13 cellular contexts compared by ENCODE assay signal in the genomic region with DNA sequence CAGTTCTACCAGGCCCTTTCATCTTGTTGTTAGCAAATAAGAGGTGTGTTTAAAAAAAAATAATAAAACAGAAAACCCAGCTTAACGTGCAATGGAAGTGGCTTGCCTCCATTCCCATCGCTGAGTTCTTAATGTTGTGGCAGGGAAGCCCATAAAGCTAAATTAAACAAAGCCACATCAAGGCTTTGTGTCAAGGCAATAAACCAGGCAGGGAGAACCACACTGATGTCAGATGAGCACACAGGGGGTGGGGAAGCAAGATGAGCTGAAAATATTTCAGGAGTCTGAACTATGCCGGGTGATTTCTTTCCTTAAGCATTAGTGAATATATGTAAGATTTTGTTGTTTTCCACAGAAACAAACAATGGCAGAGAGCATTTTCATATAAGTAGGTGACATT.
DNase-seq lines count a peak whose midpoint lies in the region; ATAC-seq and TF ChIP-seq lines count a peak whose summit lies in the region.
"Had no signal": no experiment of that assay in that cellular context is flagged by ENCODE, and none has a peak within 500 bp of the region (broad histone marks: within the 10 kb centered on the region; RNA-seq: fewer than 3 reads in every experiment).

No MANE protein-coding gene starts in this region.

- H3K4me2 ChIP-seq in DND-41 (ENCODE audit: insufficient read depth, low read length), result peak overlapping the region; percentile 32; the same call in 1 of the 2 replicates
- peak overlapping the region; percentile 21 for H3K4me2 ChIP-seq in neural cell (ENCODE audit: low read length)
- H3K4me2 ChIP-seq in mammary epithelial cell (ENCODE audit: insufficient read depth, low read depth, low read length), result no peak overlapping the region

- H3K79me2 ChIP-seq in DND-41 (ENCODE audit: insufficient read depth, low read length), result peaks cover 2% of the 10 kb centered on the region; the same call in 1 of the 2 replicates
- peaks cover 65% of the 10 kb centered on the region for H3K79me2 ChIP-seq in neural cell (replicated peaks; ENCODE audit: insufficient read depth, low read length)
- H3K79me2 ChIP-seq in mammary epithelial cell (ENCODE audit: insufficient read depth, low read length), result peaks cover 86% of the 10 kb centered on the region

- H4K20me1 ChIP-seq in DND-41 (ENCODE audit: insufficient read depth, low read length), result peaks cover 49% of the 10 kb centered on the region; the same call in 1 of the 2 replicates
- H4K20me1 ChIP-seq in neural cell (ENCODE audit: insufficient read depth), result no peaks in the 10 kb centered on the region
- no peaks in the 10 kb centered on the region for H4K20me1 ChIP-seq in mammary epithelial cell (ENCODE audit: insufficient read depth, low read length)

- peak overlapping the region; percentile 30 to 80 (median 65) for H3K27ac Mint-ChIP-seq in brain
- H3K27ac Mint-ChIP-seq: activated CD8-positive, alpha-beta memory T cell treated with anti-CD3 and anti-CD28 coated beads, Interleukin-2, amount 10 ng/mL, durations not matched to agents 7 days and 5 days had no signal

- BruUV-seq in mammary epithelial cell (replicated peaks; lab: Mats Ljungman, UMichigan), result no TSS peak

- CTCF ChIA-PET in mammary epithelial cell (lab: Charles Lee; ENCODE audit: low non-redundant PET), result no interaction called here

- peak overlapping the region in 4 of 5 experiments; percentile 23 to 71 (median 48) for H3K4me3 Mint-ChIP-seq in brain
- H3K4me3 Mint-ChIP-seq: activated CD8-positive, alpha-beta memory T cell treated with anti-CD3 and anti-CD28 coated beads, Interleukin-2, amount 10 ng/mL, durations not matched to agents 7 days and 5 days had no signal

- ATAC-seq in DND-41 (ENCODE audit: insufficient read depth, low read depth), result peak; percentile 99
- ATAC-seq in HG02938 (IDR thresholded peaks at IDR 0.05; ENCODE audit: unreplicated experiment), result no peak
- ATAC-seq: activated CD8-positive, alpha-beta memory T cell treated with anti-CD3 and anti-CD28 coated beads, Interleukin-2, amount 10 ng/mL, durations not matched to agents 7 days and 5 days had no signal

- dilution Hi-C loops in mammary epithelial cell (cut with HindIII; ENCODE audit: low sequenced_read_pairs), result no loop called here

- H3K27ac ChIP-seq in DND-41 (ENCODE audit: low read length), result no peak overlapping the region
- H3K27ac ChIP-seq in neural cell (ENCODE audit: low read length), result peak overlapping the region; percentile 1
- H3K27ac ChIP-seq in mammary epithelial cell (ENCODE audit: insufficient read depth, low read depth, low read length), result no peak overlapping the region
- H3K27ac ChIP-seq: ascending aorta had no signal

- H3K4me1 Mint-ChIP-seq in brain, result peaks cover 90% of the 10 kb centered on the region

- H3K27me3 Mint-ChIP-seq in brain, result peaks cover 4% of the 10 kb centered on the region
- H3K27me3 Mint-ChIP-seq: activated CD8-positive, alpha-beta memory T cell treated with anti-CD3 and anti-CD28 coated beads, Interleukin-2, amount 10 ng/mL, durations not matched to agents 7 days and 5 days had no signal

- WGBS in mammary epithelial cell (ENCODE audit: low coverage, missing lambda C conversion rate), result 2% methylated on average over 3 of the region's 3 CpGs

- no peak overlapping the region for H3K9ac ChIP-seq in DND-41 (ENCODE audit: low read depth, low read length)
- H3K9ac ChIP-seq in neural cell (ENCODE audit: low read length), result no peak overlapping the region
- H3K9ac ChIP-seq in mammary epithelial cell (ENCODE audit: insufficient read depth, low read length), result no peak overlapping the region

- no peak for TF ChIP-seq RAD21 in neural cell (conservative IDR thresholded peaks at IDR 0.05)

- no peaks in the 10 kb centered on the region for H3K9me3 Mint-ChIP-seq in brain

- DNase-seq in DND-41 (peak; percentile 72), NCI-H1417 (lab: John Stamatoyannopoulos, UW) (peak; percentile 56 to 81 (median 59)), GF-D8 (lab: John Stamatoyannopoulos, UW) (no peak), HuH-7 (ENCODE audit: low spot score) (no peak), mammary epithelial cell (no peak)
- DNase-seq: activated CD8-positive, alpha-beta memory T cell treated with anti-CD3 and anti-CD28 coated beads, Interleukin-2, amount 10 ng/mL, durations not matched to agents 7 days and 5 days; erythroblast; NCI-H82; posterior cingulate gyrus had no signal

- in situ Hi-C loops in mammary epithelial cell (cut with MboI; ENCODE audit: low sequenced_read_pairs in 2 of 2), result no loop called here

- intact Hi-C loops in mammary epithelial cell (cut with micrococcal nuclease), result loop anchor here (10.0 kb wide), 1 partner anchor 166 kb away; no protein-coding TSS in a partner anchor

- no peaks in the 10 kb centered on the region for H3K9me3 ChIP-seq in DND-41 (ENCODE audit: insufficient read depth, low read length, severe bottlenecking)
- no peaks in the 10 kb centered on the region for H3K9me3 ChIP-seq in neural cell (ENCODE audit: low read length)
- no peaks in the 10 kb centered on the region for H3K9me3 ChIP-seq in mammary epithelial cell (replicated peaks; ENCODE audit: insufficient read depth, low read length)
- H3K9me3 ChIP-seq: ascending aorta had no signal

- TF ChIP-seq EP300 in neural cell (conservative IDR thresholded peaks at IDR 0.05; ENCODE audit: poor library complexity, severe bottlenecking), result no peak

- H3K4me1 ChIP-seq in DND-41 (ENCODE audit: insufficient read depth, low read length) (peaks cover 39% of the 10 kb centered on the region), mammary epithelial cell (ENCODE audit: insufficient read depth, low read length) (peaks cover 32% of the 10 kb centered on the region)
- H3K4me1 ChIP-seq: ascending aorta had no signal

- H3K27me3 ChIP-seq in DND-41 (ENCODE audit: insufficient read depth, low read length, poor library complexity), result no peaks in the 10 kb centered on the region
- no peaks in the 10 kb centered on the region for H3K27me3 ChIP-seq in neural cell (ENCODE audit: insufficient read depth, low read depth, low read length)
- H3K27me3 ChIP-seq in mammary epithelial cell (ENCODE audit: insufficient read depth, low read length), result no peaks in the 10 kb centered on the region
- H3K27me3 ChIP-seq: ascending aorta had no signal

- TF ChIP-seq CTCF in DND-41 (IDR thresholded peaks at IDR 0.05; ENCODE audit: borderline replicate concordance, extremely low read depth, low read length, poor library complexity, severe bottlenecking), result no peak
- no peak for TF ChIP-seq CTCF in brain (conservative IDR thresholded peaks at IDR 0.05)
- no peak for TF ChIP-seq CTCF in neural cell (IDR thresholded peaks at IDR 0.05; ENCODE audit: poor library complexity, severe bottlenecking)
- no peak for TF ChIP-seq CTCF in mammary epithelial cell (conservative IDR thresholded peaks at IDR 0.05 in 1 of 2, IDR thresholded peaks at IDR 0.05 in 1 of 2; ENCODE audit: extremely low read depth in 1 of 2, insufficient read depth in 1 of 2, low read depth in 1 of 2, low read length in 2 of 2)

- H3K36me3 ChIP-seq in DND-41 (ENCODE audit: insufficient read depth, low read length), result no peaks in the 10 kb centered on the region
- no peaks in the 10 kb centered on the region for H3K36me3 ChIP-seq in neural cell (ENCODE audit: insufficient read depth, low read length)
- H3K36me3 ChIP-seq in mammary epithelial cell (ENCODE audit: insufficient read depth, low read length), result no peaks in the 10 kb centered on the region
- H3K36me3 ChIP-seq: ascending aorta had no signal

- no peaks in the 10 kb centered on the region for H3K9me2 ChIP-seq in neural cell (ENCODE audit: insufficient read depth, low read length)

- H3F3A ChIP-seq in neural cell (ENCODE audit: insufficient read depth, low read length, poor library complexity, severe bottlenecking), result no peaks in the 10 kb centered on the region

- H3K4me3 ChIP-seq in DND-41 (ENCODE audit: low read depth in 1 of 2, low read length in 2 of 2) (no peak overlapping the region), neural cell (ENCODE audit: low read length) (no peak overlapping the region), mammary epithelial cell (replicated peaks in 1 of 3; ENCODE audit: insufficient read depth in 1 of 3, low read depth in 2 of 3, low read length in 3 of 3) (no peak overlapping the region)
- H3K4me3 ChIP-seq: ascending aorta had no signal

- H3K36me3 Mint-ChIP-seq in brain, result no peaks in the 10 kb centered on the region

- H2AFZ ChIP-seq in DND-41 (ENCODE audit: low read depth, low read length), result no peak overlapping the region
- H2AFZ ChIP-seq in neural cell (ENCODE audit: low read depth, low read length), result peak overlapping the region; percentile 16
- no peak overlapping the region for H2AFZ ChIP-seq in mammary epithelial cell (ENCODE audit: low read depth, low read length)

TF ChIP-seq in neural cell, 6 proteins besides CTCF, POLR2A, EP300 and RAD21:
- TF ChIP-seq, protein P1, sequence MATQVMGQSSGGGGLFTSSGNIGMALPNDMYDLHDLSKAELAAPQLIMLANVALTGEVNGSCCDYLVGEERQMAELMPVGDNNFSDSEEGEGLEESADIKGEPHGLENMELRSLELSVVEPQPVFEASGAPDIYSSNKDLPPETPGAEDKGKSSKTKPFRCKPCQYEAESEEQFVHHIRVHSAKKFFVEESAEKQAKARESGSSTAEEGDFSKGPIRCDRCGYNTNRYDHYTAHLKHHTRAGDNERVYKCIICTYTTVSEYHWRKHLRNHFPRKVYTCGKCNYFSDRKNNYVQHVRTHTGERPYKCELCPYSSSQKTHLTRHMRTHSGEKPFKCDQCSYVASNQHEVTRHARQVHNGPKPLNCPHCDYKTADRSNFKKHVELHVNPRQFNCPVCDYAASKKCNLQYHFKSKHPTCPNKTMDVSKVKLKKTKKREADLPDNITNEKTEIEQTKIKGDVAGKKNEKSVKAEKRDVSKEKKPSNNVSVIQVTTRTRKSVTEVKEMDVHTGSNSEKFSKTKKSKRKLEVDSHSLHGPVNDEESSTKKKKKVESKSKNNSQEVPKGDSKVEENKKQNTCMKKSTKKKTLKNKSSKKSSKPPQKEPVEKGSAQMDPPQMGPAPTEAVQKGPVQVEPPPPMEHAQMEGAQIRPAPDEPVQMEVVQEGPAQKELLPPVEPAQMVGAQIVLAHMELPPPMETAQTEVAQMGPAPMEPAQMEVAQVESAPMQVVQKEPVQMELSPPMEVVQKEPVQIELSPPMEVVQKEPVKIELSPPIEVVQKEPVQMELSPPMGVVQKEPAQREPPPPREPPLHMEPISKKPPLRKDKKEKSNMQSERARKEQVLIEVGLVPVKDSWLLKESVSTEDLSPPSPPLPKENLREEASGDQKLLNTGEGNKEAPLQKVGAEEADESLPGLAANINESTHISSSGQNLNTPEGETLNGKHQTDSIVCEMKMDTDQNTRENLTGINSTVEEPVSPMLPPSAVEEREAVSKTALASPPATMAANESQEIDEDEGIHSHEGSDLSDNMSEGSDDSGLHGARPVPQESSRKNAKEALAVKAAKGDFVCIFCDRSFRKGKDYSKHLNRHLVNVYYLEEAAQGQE (IDR thresholded peaks at IDR 0.05; ENCODE audit: borderline replicate concordance), result no peak
- TF ChIP-seq POLR2AphosphoS5 (IDR thresholded peaks at IDR 0.05) (no peak), SMC3 (conservative IDR thresholded peaks at IDR 0.05; ENCODE audit: poor library complexity) (no peak), MXI1 (conservative IDR thresholded peaks at IDR 0.05; ENCODE audit: poor library complexity, severe bottlenecking) (no peak), TAF1 (IDR thresholded peaks at IDR 0.05; ENCODE audit: low read depth) (no peak)

Comparison
In these comparisons a context has a peak if more than half of its experiments do, and no peak if none do; other contexts are left out.
1. DNase-seq: peak in DND-41 (single experiment) and NCI-H1417 (3 of 3); none in GF-D8 (single experiment), HuH-7 (single experiment) and mammary epithelial cell (single experiment).